Comparison of ENCODE assay signal across 8 cellular contexts in genomic region chr4:51831133-51831532, GRCh38. TPM values are rescaled to one million over a fixed set of nuclear protein-coding genes. Genes with fewer than 3 reads are reported as not detected.
A peak's percentile ranks its signal among the peaks of the same experiment; 100 is the strongest.
DNase-seq lines count a peak whose midpoint lies in the region; ATAC-seq and TF ChIP-seq lines count a peak whose summit lies in the region.

No MANE protein-coding gene starts in this region.

- no peaks in the 10 kb centered on the region for H3K36me3 ChIP-seq in neural cell (ENCODE audit: insufficient read depth, low read length)
- H3K36me3 ChIP-seq in suprapubic skin: no peaks in the 10 kb centered on the region

- H3K9me3 ChIP-seq in neural cell (ENCODE audit: low read length) (no peaks in the 10 kb centered on the region), suprapubic skin (no peaks in the 10 kb centered on the region)

- DNase-seq in DMS 273 (lab: John Stamatoyannopoulos, UW; ENCODE audit: unreplicated experiment) (peak; percentile 60), DMS 273 treated with DMSO at 0.1 percent for 48 hours (lab: John Stamatoyannopoulos, UW) (no peak), HFF-Myc (ENCODE audit: extremely low read depth, low read depth) (no peak), NCI-H345 (lab: John Stamatoyannopoulos, UW) (peak; percentile 28), suprapubic skin (ENCODE audit: low spot score in 2 of 2) (no peak)
- DNase-seq in activated CD8-positive, alpha-beta memory T cell treated with anti-CD3 and anti-CD28 coated beads, Interleukin-2, amount 50 U/mL, for 48 hours: peak; percentile 64

- H4K20me1 ChIP-seq in neural cell (ENCODE audit: insufficient read depth): no peaks in the 10 kb centered on the region

- no peaks in the 10 kb centered on the region for H3F3A ChIP-seq in neural cell (ENCODE audit: insufficient read depth, low read length, poor library complexity, severe bottlenecking)

- TF ChIP-seq EP300 in neural cell (conservative IDR thresholded peaks at IDR 0.05; ENCODE audit: poor library complexity, severe bottlenecking) (no peak), suprapubic skin (IDR thresholded peaks at IDR 0.05) (no peak)

- TF ChIP-seq POLR2A in suprapubic skin (IDR thresholded peaks at IDR 0.05): no peak

- no peak overlapping the region for H2AFZ ChIP-seq in neural cell (ENCODE audit: low read depth, low read length)

- no peak overlapping the region for H3K4me3 ChIP-seq in HFF-Myc (replicated peaks; ENCODE audit: low read depth, low read length)
- H3K4me3 ChIP-seq in neural cell (ENCODE audit: low read length): no peak overlapping the region
- H3K4me3 ChIP-seq in suprapubic skin: no peak overlapping the region

- H3K27ac ChIP-seq in neural cell (ENCODE audit: low read length) (no peak overlapping the region), suprapubic skin (no peak overlapping the region)

- no peaks in the 10 kb centered on the region for H3K9me2 ChIP-seq in neural cell (ENCODE audit: insufficient read depth, low read length)

- no peaks in the 10 kb centered on the region for H3K79me2 ChIP-seq in neural cell (replicated peaks; ENCODE audit: insufficient read depth, low read length)

- H3K27me3 ChIP-seq in neural cell (ENCODE audit: insufficient read depth, low read depth, low read length) (no peaks in the 10 kb centered on the region), suprapubic skin (no peaks in the 10 kb centered on the region)

- peak; percentile 48 for ATAC-seq in esophagus mucosa

- H3K9ac ChIP-seq in neural cell (ENCODE audit: low read length): no peak overlapping the region

- WGBS in suprapubic skin: 25% methylated on average over 3 of the region's 3 CpGs

- TF ChIP-seq CTCF in HFF-Myc (IDR thresholded peaks at IDR 0.05; ENCODE audit: low read depth, low read length, missing control alignments) (peak; percentile 68), neural cell (IDR thresholded peaks at IDR 0.05; ENCODE audit: poor library complexity, severe bottlenecking) (peak; percentile 46), suprapubic skin (IDR thresholded peaks at IDR 0.05) (peak; percentile 20 to 45)

- no peak overlapping the region for H3K4me2 ChIP-seq in neural cell (ENCODE audit: low read length)

- H3K4me1 ChIP-seq in suprapubic skin: no peaks in the 10 kb centered on the region

- TF ChIP-seq RAD21 in neural cell (conservative IDR thresholded peaks at IDR 0.05): peak; percentile 43

TF ChIP-seq in neural cell, 6 proteins besides CTCF, POLR2A, EP300 and RAD21:
- TF ChIP-seq SMC3 (conservative IDR thresholded peaks at IDR 0.05; ENCODE audit: poor library complexity) (peak; percentile 37), POLR2AphosphoS5 (IDR thresholded peaks at IDR 0.05) (no peak), EZH2 (IDR thresholded peaks at IDR 0.05; ENCODE audit: borderline replicate concordance, insufficient read depth, low read length, poor library complexity, severe bottlenecking) (no peak)

RNA-seq across cellular contexts. Expression of gene DCUN1D4, which starts 11.8 kb away (rescaled TPM):
- total RNA-seq in esophagus mucosa (19.2 TPM), suprapubic skin (10 to 100 TPM; 15.4 to 35.6 (median 20.8) TPM)
- polyA plus RNA-seq in neural cell: 107 and 130 TPM in 2 replicates
- 152 and 154 TPM in 2 replicates for polyA minus RNA-seq in neural cell

Comparison
In these comparisons a context has a peak if more than half of its experiments do, and no peak if none do; other contexts are left out.
1. DNase-seq: peak in DMS 273 (single experiment), NCI-H345 (single experiment) and activated CD8-positive, alpha-beta memory T cell treated with anti-CD3 and anti-CD28 coated beads, Interleukin-2, amount 50 U/mL, for 48 hours (single experiment); none in DMS 273 treated with DMSO at 0.1 percent for 48 hours (single experiment), HFF-Myc (single experiment) and suprapubic skin (0 of 2).
2. Peak in every context shown above with its lines, with median percentiles within 50 percentile points of each other: CTCF ChIP-seq.